ENCODE assay signal across 11 cellular contexts in genomic region chr4:89658701-89659024, GRCh38.
DNase-seq lines count a peak whose midpoint lies in the region; ATAC-seq and TF ChIP-seq lines count a peak whose summit lies in the region.
"Had no signal": no experiment of that assay in that cellular context is flagged by ENCODE, and none has a peak within 500 bp of the region (broad histone marks: within the 10 kb centered on the region; RNA-seq: fewer than 3 reads in every experiment).

No MANE protein-coding gene starts in this region.

- H3K27me3 ChIP-seq in dorsolateral prefrontal cortex: no peaks in the 10 kb centered on the region

- H3K27ac ChIP-seq in dorsolateral prefrontal cortex: no peak overlapping the region
- H3K27ac ChIP-seq: SK-N-MC had no signal

- no peak overlapping the region for H3K4me3 ChIP-seq in dorsolateral prefrontal cortex
- H3K4me3 ChIP-seq: SK-N-MC had no signal

- ATAC-seq in GM19395 (IDR thresholded peaks at IDR 0.05; ENCODE audit: unreplicated experiment) (peak; percentile 88), HG02678 (IDR thresholded peaks at IDR 0.05; ENCODE audit: unreplicated experiment) (peak; percentile 73), HG03442 (IDR thresholded peaks at IDR 0.05; ENCODE audit: unreplicated experiment) (peak; percentile 77)
- ATAC-seq: activated T-helper 17 cell treated with anti-CD3 and anti-CD28 coated beads, Interleukin-2, amount 50 U/mL, for 72 hours; left lobe of liver; stimulated activated memory B cell treated with anti-CD40 and anti-IgM and Interleukin-4, amounts not matched to agents 10 μg/mL and 1 μg/mL and 100 μg/mL, for 72 hours had no signal

- DNase-seq in dorsolateral prefrontal cortex (no peak), NCI-H524 (lab: John Stamatoyannopoulos, UW) (no peak), GOT3 (lab: John Stamatoyannopoulos, UW) (no peak), NCI-H187 (lab: John Stamatoyannopoulos, UW) (no peak)

- intact Hi-C loops in dorsolateral prefrontal cortex (cut with DNase I): loop anchor here (2.0 to 5.0 kb wide), 3 partner anchors 179 to 214 kb away; partner anchors contain the start of gene SNCA (in 1 of the 2)

- no peak for TF ChIP-seq CTCF in dorsolateral prefrontal cortex (IDR thresholded peaks at IDR 0.05 in 54 of 56, conservative IDR thresholded peaks at IDR 0.05 in 2 of 56; ENCODE audit: low read depth in 1 of 56, partially characterized antibody in 56 of 56)
